In the genomic region with DNA sequence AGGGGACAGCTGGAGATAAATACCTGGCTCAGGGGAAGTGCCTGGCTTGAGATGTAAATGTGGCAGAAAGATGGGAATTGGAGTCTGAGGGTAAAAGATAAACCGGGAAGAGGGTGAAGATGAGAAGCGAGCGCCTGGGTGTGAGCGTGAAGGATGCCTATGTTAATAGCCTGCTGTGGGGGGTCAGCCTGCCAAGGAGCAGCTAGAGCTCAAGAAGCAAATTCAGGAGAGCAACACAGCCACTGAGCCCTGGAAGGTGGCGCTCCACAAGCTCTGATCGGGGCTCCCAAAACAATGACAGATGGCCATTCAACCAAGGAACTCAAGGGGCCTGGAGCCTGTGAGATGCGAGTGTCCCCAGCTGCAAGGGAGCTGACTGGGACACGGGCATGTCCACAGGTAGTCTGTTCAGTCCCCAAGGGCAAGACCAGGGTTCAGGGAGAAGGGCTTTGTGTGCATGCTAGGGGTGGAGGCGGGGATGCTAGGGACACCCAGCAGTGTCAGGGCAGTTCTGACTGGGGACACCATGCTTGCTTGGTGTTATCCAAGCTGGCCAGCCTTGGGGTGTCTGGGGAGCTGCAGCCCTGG, we compare ENCODE assay signal across 22 cellular contexts. TPM values are rescaled to one million over a fixed set of nuclear protein-coding genes. Genes with fewer than 3 reads are reported as not detected.
"Had no signal": no experiment of that assay in that cellular context is flagged by ENCODE, and none has a peak within 500 bp of the region (broad histone marks: within the 10 kb centered on the region; RNA-seq: fewer than 3 reads in every experiment).

No MANE protein-coding gene starts in this region.

- H3K27ac ChIP-seq: body of pancreas, right atrium auricular region, skin epidermis, upper lobe of left lung had no signal

- H3K4me3 ChIP-seq: body of pancreas, right atrium auricular region, skin epidermis, upper lobe of left lung had no signal

- H3K4me3 Mint-ChIP-seq: activated CD8-positive, alpha-beta T cell treated with anti-CD3 and anti-CD28 coated beads for 36 hours; activated T-cell treated with anti-CD3 and anti-CD28 coated beads, Interleukin-2, amount 50 U/mL, for 4 hours; natural killer cell treated with Interleukin-12 subunit alpha and Interleukin-12 subunit beta and Interleukin-15 and Interleukin-18, amount 100 ng/mL, for 72 hours; stimulated activated naive CD8-positive, alpha-beta T cell treated with anti-CD3 and anti-CD28 coated beads, Interleukin-15, Interleukin-2, amounts not matched to agents 100 ng/mL and 50 ng/mL, for 24 hours had no signal

- DNase-seq: activated CD4-positive, alpha-beta T cell treated with anti-CD3 and anti-CD28 coated beads for 4 hours; activated CD8-positive, alpha-beta T cell treated with anti-CD3 and anti-CD28 coated beads for 36 hours; activated effector memory CD4-positive, alpha-beta T cell treated with Interleukin-2 at 50 U/mL for 16 hours; activated naive CD4-positive, alpha-beta T cell treated with anti-CD3 and anti-CD28 coated beads, Interleukin-2, amount 50 U/mL, for 16 hours; activated T-cell treated with anti-CD3 and anti-CD28 coated beads, Interleukin-2, amount 50 U/mL, for 4 hours; amniotic stem cell; body of pancreas; caudate nucleus; hippocampal formation; occipital lobe; T-helper 1 cell; upper lobe of left lung had no signal

- H3K27ac Mint-ChIP-seq: activated CD8-positive, alpha-beta T cell treated with anti-CD3 and anti-CD28 coated beads for 36 hours; natural killer cell treated with Interleukin-12 subunit alpha and Interleukin-12 subunit beta and Interleukin-15 and Interleukin-18, amount 100 ng/mL, for 72 hours; progenitor cell of endocrine pancreas; stimulated activated naive CD8-positive, alpha-beta T cell treated with anti-CD3 and anti-CD28 coated beads, Interleukin-15, Interleukin-2, amounts not matched to agents 100 ng/mL and 50 ng/mL, for 24 hours had no signal

- H3K9me3 ChIP-seq: body of pancreas, right atrium auricular region, upper lobe of left lung had no signal

- ATAC-seq: activated CD8-positive, alpha-beta T cell treated with anti-CD3 and anti-CD28 coated beads for 36 hours; activated T-cell treated with anti-CD3 and anti-CD28 coated beads, Interleukin-2, amount 50 U/mL, for 4 hours; body of pancreas; esophagus mucosa; natural killer cell treated with Interleukin-12 subunit alpha and Interleukin-12 subunit beta and Interleukin-15 and Interleukin-18, amount 100 ng/mL, for 72 hours had no signal

- H3K9me3 Mint-ChIP-seq: activated CD8-positive, alpha-beta T cell treated with anti-CD3 and anti-CD28 coated beads for 36 hours; activated T-cell treated with anti-CD3 and anti-CD28 coated beads, Interleukin-2, amount 50 U/mL, for 4 hours; natural killer cell treated with Interleukin-12 subunit alpha and Interleukin-12 subunit beta and Interleukin-15 and Interleukin-18, amount 100 ng/mL, for 72 hours; stimulated activated naive CD8-positive, alpha-beta T cell treated with anti-CD3 and anti-CD28 coated beads, Interleukin-15, Interleukin-2, amounts not matched to agents 100 ng/mL and 50 ng/mL, for 24 hours had no signal

RNA-seq across cellular contexts. Expression of gene GSC2, which starts 2.8 kb away (rescaled TPM):
- total RNA-seq: activated CD8-positive, alpha-beta T cell treated with anti-CD3 and anti-CD28 coated beads for 36 hours; activated T-cell treated with anti-CD3 and anti-CD28 coated beads, Interleukin-2, amount 50 U/mL, for 4 hours; body of pancreas; esophagus mucosa; glomerular endothelial cell; liver; mesenteric fat pad; natural killer cell treated with Interleukin-12 subunit alpha and Interleukin-12 subunit beta and Interleukin-15 and Interleukin-18, amount 100 ng/mL, for 72 hours; occipital lobe; progenitor cell of endocrine pancreas; right atrium auricular region; upper lobe of left lung had no signal
- polyA plus RNA-seq: liver had no signal

RNA-seq across cellular contexts. Expression of gene TSSK2, which starts 16.2 kb away (rescaled TPM):
- total RNA-seq: activated CD8-positive, alpha-beta T cell treated with anti-CD3 and anti-CD28 coated beads for 36 hours; activated T-cell treated with anti-CD3 and anti-CD28 coated beads, Interleukin-2, amount 50 U/mL, for 4 hours; esophagus mucosa; glomerular endothelial cell; mesenteric fat pad; occipital lobe; progenitor cell of endocrine pancreas; right atrium auricular region; temporal lobe; upper lobe of left lung had no signal
- polyA plus RNA-seq: liver had no signal
